ENCODE assay signal across 8 cellular contexts in genomic region chr5:57173026-57173317, GRCh38. TPM values are rescaled to one million over a fixed set of nuclear protein-coding genes. Genes with fewer than 3 reads are reported as not detected.
DNase-seq lines count a peak whose midpoint lies in the region; ATAC-seq and TF ChIP-seq lines count a peak whose summit lies in the region.

No MANE protein-coding gene starts in this region.

- no peaks in the 10 kb centered on the region for H3K9me3 ChIP-seq in DND-41 (ENCODE audit: insufficient read depth, low read length, severe bottlenecking)

- peak overlapping the region; percentile 76 for H3K27ac ChIP-seq in DND-41 (ENCODE audit: low read length)

- peaks cover 40% of the 10 kb centered on the region for H3K4me1 Mint-ChIP-seq in osteocyte (ENCODE audit: unreplicated experiment)

- H3K4me3 ChIP-seq in DND-41 (ENCODE audit: low read depth in 1 of 2, low read length in 2 of 2) (peak overlapping the region; percentile 75 to 76), epithelial cell of esophagus (ENCODE audit: low read length) (peak overlapping the region; percentile 69)

- peaks cover 48% of the 10 kb centered on the region for H3K4me1 ChIP-seq in DND-41 (ENCODE audit: insufficient read depth, low read length)

- H3K9ac ChIP-seq in DND-41 (ENCODE audit: low read depth, low read length): peak overlapping the region; percentile 91

- H3K36me3 Mint-ChIP-seq in osteocyte (ENCODE audit: unreplicated experiment): peaks cover 10% of the 10 kb centered on the region

- TF ChIP-seq CTCF in DND-41 (IDR thresholded peaks at IDR 0.05; ENCODE audit: borderline replicate concordance, extremely low read depth, low read length, poor library complexity, severe bottlenecking): no peak
- TF ChIP-seq CTCF in epithelial cell of esophagus (IDR thresholded peaks at IDR 0.05; ENCODE audit: insufficient read depth, low read depth, low read length, missing control alignments): no peak
- no peak for TF ChIP-seq CTCF in osteocyte (IDR thresholded peaks at IDR 0.05)

- ATAC-seq in DND-41 (ENCODE audit: insufficient read depth, low read depth): no peak

- H3K4me2 ChIP-seq in DND-41 (ENCODE audit: insufficient read depth, low read length): peak overlapping the region; percentile 94

- H3K27me3 ChIP-seq in DND-41 (ENCODE audit: insufficient read depth, low read length, poor library complexity): peaks cover 5% of the 10 kb centered on the region

- H3K4me3 Mint-ChIP-seq in osteocyte (ENCODE audit: unreplicated experiment): peak overlapping the region; percentile 93

- DNase-seq in DND-41 (no peak), epithelial cell of esophagus (ENCODE audit: low read depth) (no peak), osteocyte (ENCODE audit: extremely low spot score, unreplicated experiment) (no peak), NCI-H1436 (lab: John Stamatoyannopoulos, UW) (no peak), putamen (ENCODE audit: low spot score) (no peak), DMS114 treated with DMSO at 0.1 percent for 48 hours (lab: John Stamatoyannopoulos, UW; ENCODE audit: unreplicated experiment) (no peak), Kasumi-1 (lab: John Stamatoyannopoulos, UW) (no peak)

- H3K9me3 Mint-ChIP-seq in osteocyte (ENCODE audit: unreplicated experiment): no peaks in the 10 kb centered on the region

- peaks cover 45% of the 10 kb centered on the region for H3K79me2 ChIP-seq in DND-41 (ENCODE audit: insufficient read depth, low read length)

- peak overlapping the region; percentile 99 for H3K27ac Mint-ChIP-seq in osteocyte (ENCODE audit: unreplicated experiment)

- H3K27me3 Mint-ChIP-seq in osteocyte (ENCODE audit: unreplicated experiment): no peaks in the 10 kb centered on the region

- peaks cover 12% of the 10 kb centered on the region for H3K36me3 ChIP-seq in DND-41 (ENCODE audit: insufficient read depth, low read length)

- peaks cover 31% of the 10 kb centered on the region for H4K20me1 ChIP-seq in DND-41 (ENCODE audit: insufficient read depth, low read length)

- H2AFZ ChIP-seq in DND-41 (ENCODE audit: low read depth, low read length): peak overlapping the region; percentile 95

TF ChIP-seq in PFSK-1, 5 proteins besides CTCF, POLR2A, EP300 and RAD21:
- TF ChIP-seq POLR2AphosphoS5 (IDR thresholded peaks at IDR 0.05; ENCODE audit: low read depth, low read length): no peak
- TF ChIP-seq SIN3A (IDR thresholded peaks at IDR 0.05; ENCODE audit: borderline replicate concordance, insufficient read depth, low read length): no peak
- 0 out of 2 replicates have a peak, but pooled peaks have one; percentile 12 for TF ChIP-seq TAF1 (IDR thresholded peaks at IDR 0.05; ENCODE audit: borderline replicate concordance, insufficient read depth, low read length)
- no peak for TF ChIP-seq FOXP2 (optimal IDR thresholded peaks at IDR 0.05; ENCODE audit: borderline replicate concordance, extremely low read depth, extremely low read length, insufficient read depth)
- TF ChIP-seq REST (IDR thresholded peaks at IDR 0.05; ENCODE audit: insufficient read depth in 1 of 2, low read depth in 2 of 2, low read length in 2 of 2): no peak; a peak in 1 of 4 replicates

RNA-seq across cellular contexts. Expression of gene GPBP1, which starts 0.9 kb away (rescaled TPM):
- 20.4 TPM for polyA plus RNA-seq in PFSK-1 (2012; ENCODE audit: insufficient read length, low read depth)
- 58.4 and 65.3 TPM in 2 replicates for total RNA-seq in osteocyte
